ENCODE assay signal across 18 cellular contexts in the genomic region with DNA sequence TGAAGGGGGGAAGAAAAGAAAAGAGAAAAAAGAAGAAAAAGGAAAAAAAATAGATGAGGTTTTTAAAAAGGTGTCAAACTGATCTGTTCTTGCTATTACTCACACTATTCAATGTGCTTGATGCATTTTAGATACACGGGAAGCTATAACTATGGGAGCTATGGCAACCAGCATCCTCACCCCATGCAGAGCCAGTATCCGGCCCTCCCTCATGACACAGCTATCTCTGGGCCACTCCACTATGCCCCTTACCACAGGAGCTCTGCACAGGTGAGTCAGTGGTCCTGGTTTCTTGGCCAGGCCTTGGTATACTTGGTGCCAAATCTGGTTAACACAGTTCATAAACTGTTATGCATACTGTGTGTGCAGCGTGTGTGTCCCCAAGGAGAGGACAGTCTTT.
"Had no signal": no experiment of that assay in that cellular context is flagged by ENCODE, and none has a peak within 500 bp of the region (broad histone marks: within the 10 kb centered on the region; RNA-seq: fewer than 3 reads in every experiment).

No MANE protein-coding gene starts in this region.

- FAIRE-seq: frontal cortex, urothelium cell line had no signal

- H3K27ac ChIP-seq: colonic mucosa, heart left ventricle, parathyroid adenoma, prostate gland, right lobe of liver had no signal

- H3K9me3 ChIP-seq: colonic mucosa, heart left ventricle, prostate gland, right lobe of liver had no signal

- H3K27me3 ChIP-seq: heart left ventricle, right lobe of liver had no signal

- H3K4me3 Mint-ChIP-seq: nephron progenitor cell had no signal

- H2AFZ ChIP-seq: parathyroid adenoma had no signal

- H3K79me2 ChIP-seq: parathyroid adenoma had no signal

- H3K4me3 ChIP-seq: colonic mucosa, heart left ventricle, lung, prostate gland, right lobe of liver had no signal

- H3K27ac Mint-ChIP-seq: nephron progenitor cell had no signal

- H3K36me3 ChIP-seq: colonic mucosa, heart left ventricle, prostate gland, right lobe of liver had no signal

- DNase-seq: colonic mucosa; dermis blood vessel endothelial cell; heart left ventricle; hippocampal formation; left colon; left ventricle myocardium superior; mesenchymal stem cell; midbrain; nephron progenitor cell; right lobe of liver; stimulated activated naive CD4-positive, alpha-beta T cell treated with Interleukin-2 at 50 U/mL for 16 hours; trophoblast cell had no signal

- H3K4me1 ChIP-seq: colonic mucosa, heart left ventricle, parathyroid adenoma, prostate gland, right lobe of liver had no signal

- ATAC-seq: esophagus mucosa, heart left ventricle, left colon, left ventricle myocardium superior, right lobe of liver had no signal

- H3K9ac ChIP-seq: parathyroid adenoma had no signal
